8 cellular contexts compared by ENCODE assay signal in genomic region chr5:181260720-181261319, GRCh38. TPM values are rescaled to one million over a fixed set of nuclear protein-coding genes. Genes with fewer than 3 reads are reported as not detected.
A peak's percentile ranks its signal among the peaks of the same experiment; 100 is the strongest.
DNase-seq lines count a peak whose midpoint lies in the region; ATAC-seq and TF ChIP-seq lines count a peak whose summit lies in the region.

TRIM52 (minus strand) TSS chr5:181261143; CDS start chr5:181260813, 330 bp downstream.

- H3K9me3 ChIP-seq in heart right ventricle: no peaks in the 10 kb centered on the region

- peak within 1 kb of the TSS; percentile 92 for H3K27ac Mint-ChIP-seq in activated naive CD8-positive, alpha-beta T cell treated with anti-CD3 and anti-CD28 coated beads for 36 hours

- TF ChIP-seq CTCF in GM12864 (IDR thresholded peaks at IDR 0.05; ENCODE audit: low read depth, low read length, missing control alignments): no peak
- TF ChIP-seq CTCF in heart right ventricle (IDR thresholded peaks at IDR 0.05): peak in 1 of 9 donors; percentile 13

- H3K36me3 Mint-ChIP-seq in activated naive CD8-positive, alpha-beta T cell treated with anti-CD3 and anti-CD28 coated beads for 36 hours: peaks cover 37% of the 10 kb centered on the region

- H3K4me1 Mint-ChIP-seq in activated naive CD8-positive, alpha-beta T cell treated with anti-CD3 and anti-CD28 coated beads for 36 hours: peaks cover 29% of the 10 kb centered on the region

- ATAC-seq in HG02623 (IDR thresholded peaks at IDR 0.05; ENCODE audit: unreplicated experiment) (peak; percentile 82), heart right ventricle (peak; percentile 90 to 97 (median 94))

- peaks cover 11 to 63% (median 50%) of the 10 kb centered on the region in 9 donors for H3K4me1 ChIP-seq in heart right ventricle

- peaks cover 0 to 46% (median 14%) of the 10 kb centered on the region in 9 donors for H3K36me3 ChIP-seq in heart right ventricle

- DNase-seq in GM12864 (ENCODE audit: low read depth) (peak; percentile 83), heart right ventricle (peak; percentile 93), putamen (ENCODE audit: low spot score) (peak; percentile 90), DMS153 treated with DMSO at 0.1 percent for 48 hours (lab: John Stamatoyannopoulos, UW; ENCODE audit: unreplicated experiment) (no peak), NCI-H1417 (lab: John Stamatoyannopoulos, UW) (no peak)
- DNase-seq in activated naive CD8-positive, alpha-beta T cell treated with anti-CD3 and anti-CD28 coated beads for 36 hours: peak; percentile 92

- H3K9me3 Mint-ChIP-seq in activated naive CD8-positive, alpha-beta T cell treated with anti-CD3 and anti-CD28 coated beads for 36 hours: no peaks in the 10 kb centered on the region

- peak within 1 kb of the TSS; percentile 98 to 100 (median 100) for H3K27ac ChIP-seq in heart right ventricle

- H3K27me3 Mint-ChIP-seq in activated naive CD8-positive, alpha-beta T cell treated with anti-CD3 and anti-CD28 coated beads for 36 hours: no peaks in the 10 kb centered on the region

- 0 to 1% methylated on average over 43 of the region's 43 CpGs for WGBS in heart right ventricle, 2 donors

- intact Hi-C loops in heart right ventricle (cut with DNase I): loop anchor here in 8 of 10 donors (1.0 to 10.0 kb wide), 6 partner anchors 38 to 79 kb away; partner anchors contain the start of gene TRIM41 (in 2 of the 8)

- H3K4me3 ChIP-seq in GM12864 (ENCODE audit: low read depth, low read length) (peak within 1 kb of the TSS; percentile 79), heart right ventricle (peak within 1 kb of the TSS; percentile 73 to 99 (median 92))

- no peaks in the 10 kb centered on the region for H3K27me3 ChIP-seq in heart right ventricle

- H3K4me3 Mint-ChIP-seq in activated naive CD8-positive, alpha-beta T cell treated with anti-CD3 and anti-CD28 coated beads for 36 hours: peak within 1 kb of the TSS; percentile 93

TF ChIP-seq in PFSK-1, 5 proteins besides CTCF, POLR2A, EP300 and RAD21:
- TF ChIP-seq FOXP2 (optimal IDR thresholded peaks at IDR 0.05; ENCODE audit: borderline replicate concordance, extremely low read depth, extremely low read length, insufficient read depth) (peak; percentile 93), REST (IDR thresholded peaks at IDR 0.05; ENCODE audit: insufficient read depth in 1 of 2, low read depth in 2 of 2, low read length in 2 of 2) (peak in 1 of 2 experiments; percentile 50; a peak in 2 of 4 replicates), TAF1 (IDR thresholded peaks at IDR 0.05; ENCODE audit: borderline replicate concordance, insufficient read depth, low read length) (peak; percentile 95), SIN3A (IDR thresholded peaks at IDR 0.05; ENCODE audit: borderline replicate concordance, insufficient read depth, low read length) (peak; percentile 96; the same call in 1 of the 2 replicates), POLR2AphosphoS5 (IDR thresholded peaks at IDR 0.05; ENCODE audit: low read depth, low read length) (peak; percentile 62)
TF ChIP-seq in PFSK-1: peak in this region for 5.

RNA-seq across cellular contexts. Expression of gene TRIM52, which starts in this region (rescaled TPM):
- polyA plus RNA-seq in PFSK-1 (2012; ENCODE audit: insufficient read length, low read depth): 2.9 TPM
- total RNA-seq in activated naive CD8-positive, alpha-beta T cell treated with anti-CD3 and anti-CD28 coated beads for 36 hours: 10 to 100 TPM in 1 of 2 experiments, 1 to 10 TPM in 1; 9.6 to 11.2 TPM
- 10 to 100 TPM in 1 of 10 donors, 1 to 10 TPM in 9; 5.5 to 15.8 (median 7.5) TPM for total RNA-seq in heart right ventricle
- polyA plus RNA-seq in heart right ventricle: 10 to 100 TPM in 1 of 2 donors, 1 to 10 TPM in 1; 4.1 to 27.1 TPM

Comparison
In these comparisons a context has a peak if more than half of its experiments do, and no peak if none do; other contexts are left out.
1. DNase-seq: peak in GM12864 (single experiment), activated naive CD8-positive, alpha-beta T cell treated with anti-CD3 and anti-CD28 coated beads for 36 hours (single experiment), heart right ventricle (2 of 2) and putamen (single experiment); none in DMS153 treated with DMSO at 0.1 percent for 48 hours (single experiment) and NCI-H1417 (0 of 3).